ENCODE assay signal across 24 cellular contexts in genomic region chr17:34051046-34051445, GRCh38.
"Had no signal": no experiment of that assay in that cellular context is flagged by ENCODE, and none has a peak within 500 bp of the region (broad histone marks: within the 10 kb centered on the region; RNA-seq: fewer than 3 reads in every experiment).

No MANE protein-coding gene starts in this region.

- ATAC-seq: activated CD8-positive, alpha-beta memory T cell treated with anti-CD3 and anti-CD28 coated beads, Interleukin-2, amount 10 ng/mL, durations not matched to agents 7 days and 5 days; K562; T-helper 17 cell had no signal

- H3K36me3 Mint-ChIP-seq: activated CD8-positive, alpha-beta memory T cell treated with anti-CD3 and anti-CD28 coated beads, Interleukin-2, amount 10 ng/mL, durations not matched to agents 7 days and 5 days; activated naive CD4-positive, alpha-beta T cell treated with anti-CD3 and anti-CD28 coated beads, Interleukin-2, amount 50 U/mL, for 24 hours had no signal

- H3K27me3 Mint-ChIP-seq: activated CD4-positive, alpha-beta T cell treated with anti-CD3 and anti-CD28 coated beads, Interleukin-2, amount 10 ng/mL, durations not matched to agents 24 days and 14 days had no signal

- H3K4me2 ChIP-seq: PC-9 had no signal

- H3K4me1 ChIP-seq: breast epithelium had no signal

- H3K27ac ChIP-seq: breast epithelium, PC-9 had no signal

- DNase-seq: activated B cell treated with CpG ODN at 0.5 μM for 24 hours; activated CD4-positive, alpha-beta T cell treated with anti-CD3 and anti-CD28 coated beads for 1 hour; activated CD4-positive, alpha-beta T cell treated with anti-CD3 and anti-CD28 coated beads, Interleukin-2, amount 10 ng/mL, durations not matched to agents 24 days and 14 days; activated CD4-positive, alpha-beta T cell treated with anti-CD3 and anti-CD28 coated beads, Interleukin-2, amount 50 U/mL, for 48 hours; activated CD8-positive, alpha-beta memory T cell treated with anti-CD3 and anti-CD28 coated beads, Interleukin-2, amount 10 ng/mL, durations not matched to agents 7 days and 5 days; activated effector memory CD4-positive, alpha-beta T cell treated with Interleukin-2 at 50 U/mL for 16 hours; activated naive CD4-positive, alpha-beta T cell; activated T-cell treated with anti-CD3 and anti-CD28 coated beads, Interleukin-2, amount 50 U/mL, for 24 hours; aorta; Karpas-422; MM.1S; NCI-H1105; NCI-H1436 treated with DMSO at 0.1 percent for 48 hours; NCI-H187; NCI-H2081; NCI-H510A treated with DMSO at 0.1 percent for 48 hours; PC-9; SHP77 treated with DMSO at 0.1 percent for 48 hours; T-helper 17 cell; T-helper 9 cell had no signal

- H3K36me3 ChIP-seq: breast epithelium had no signal

- H3K4me3 ChIP-seq: breast epithelium, K562, PC-9 had no signal

- H3K4me3 Mint-ChIP-seq: activated B cell treated with CpG ODN at 0.5 μM for 24 hours; activated CD4-positive, alpha-beta T cell treated with anti-CD3 and anti-CD28 coated beads, Interleukin-2, amount 10 ng/mL, durations not matched to agents 24 days and 14 days; activated CD8-positive, alpha-beta memory T cell treated with anti-CD3 and anti-CD28 coated beads, Interleukin-2, amount 10 ng/mL, durations not matched to agents 7 days and 5 days; activated naive CD4-positive, alpha-beta T cell treated with anti-CD3 and anti-CD28 coated beads, Interleukin-2, amount 50 U/mL, for 24 hours; activated T-cell treated with anti-CD3 and anti-CD28 coated beads, Interleukin-2, amount 50 U/mL, for 24 hours; activated T-helper 1 cell treated with anti-CD3 and anti-CD28 coated beads, Interleukin-12 subunit alpha, Interleukin-12 subunit beta, Interleukin-2, Interleukin-4 antibody, amounts not matched to agents 30 ng/mL and 10 ng/mL and 1 ng/mL, durations not matched to agents 14 hours and 24 hours and 36 hours; T-helper 17 cell had no signal

- H3K9me3 Mint-ChIP-seq: activated CD4-positive, alpha-beta T cell treated with anti-CD3 and anti-CD28 coated beads, Interleukin-2, amount 10 ng/mL, durations not matched to agents 24 days and 14 days; activated naive CD4-positive, alpha-beta T cell treated with anti-CD3 and anti-CD28 coated beads, Interleukin-2, amount 50 U/mL, for 24 hours; activated T-helper 1 cell treated with anti-CD3 and anti-CD28 coated beads, Interleukin-12 subunit alpha, Interleukin-12 subunit beta, Interleukin-2, Interleukin-4 antibody, amounts not matched to agents 30 ng/mL and 10 ng/mL and 1 ng/mL, durations not matched to agents 14 hours and 24 hours and 36 hours had no signal

- H2AFZ ChIP-seq: PC-9 had no signal

- H3K27ac Mint-ChIP-seq: activated B cell treated with CpG ODN at 0.5 μM for 24 hours; activated CD4-positive, alpha-beta T cell treated with anti-CD3 and anti-CD28 coated beads, Interleukin-2, amount 10 ng/mL, durations not matched to agents 24 days and 14 days; activated CD8-positive, alpha-beta memory T cell treated with anti-CD3 and anti-CD28 coated beads, Interleukin-2, amount 10 ng/mL, durations not matched to agents 7 days and 5 days; activated naive CD4-positive, alpha-beta T cell treated with anti-CD3 and anti-CD28 coated beads, Interleukin-2, amount 50 U/mL, for 24 hours; activated T-cell treated with anti-CD3 and anti-CD28 coated beads, Interleukin-2, amount 50 U/mL, for 24 hours; activated T-helper 1 cell treated with anti-CD3 and anti-CD28 coated beads, Interleukin-12 subunit alpha, Interleukin-12 subunit beta, Interleukin-2, Interleukin-4 antibody, amounts not matched to agents 30 ng/mL and 10 ng/mL and 1 ng/mL, durations not matched to agents 14 hours and 24 hours and 36 hours; T-helper 17 cell had no signal

- H3K4me1 Mint-ChIP-seq: activated B cell treated with CpG ODN at 0.5 μM for 24 hours; activated CD4-positive, alpha-beta T cell treated with anti-CD3 and anti-CD28 coated beads, Interleukin-2, amount 10 ng/mL, durations not matched to agents 24 days and 14 days; activated CD8-positive, alpha-beta memory T cell treated with anti-CD3 and anti-CD28 coated beads, Interleukin-2, amount 10 ng/mL, durations not matched to agents 7 days and 5 days; activated naive CD4-positive, alpha-beta T cell treated with anti-CD3 and anti-CD28 coated beads, Interleukin-2, amount 50 U/mL, for 24 hours; T-helper 17 cell had no signal
